Comparison of ENCODE assay signal across 8 cellular contexts in genomic region chr6:138772596-138773176, GRCh38. TPM values are rescaled to one million over a fixed set of nuclear protein-coding genes. Genes with fewer than 3 reads are reported as not detected.
DNase-seq lines count a peak whose midpoint lies in the region; ATAC-seq and TF ChIP-seq lines count a peak whose summit lies in the region.

No MANE protein-coding gene starts in this region.

- H3K36me3 ChIP-seq in HUES6 (ENCODE audit: control insufficient read depth, insufficient read depth, low read length) (no peaks in the 10 kb centered on the region), mesendoderm (ENCODE audit: control insufficient read depth, insufficient read depth, low read length) (no peaks in the 10 kb centered on the region)

- H3K4ac ChIP-seq in mesendoderm (ENCODE audit: low read depth, low read length): no peak overlapping the region

- DNase-seq in ELR (ENCODE audit: low read depth): peak; percentile 28
- DNase-seq in astrocyte of the spinal cord (ENCODE audit: low read depth, low spot score): no peak
- DNase-seq in mesendoderm: no peak
- no peak for DNase-seq in GM19238 (ENCODE audit: insufficient read length, low spot score)
- DNase-seq in GM20000 (ENCODE audit: low spot score): no peak
- no peak for DNase-seq in stimulated activated CD4-positive, alpha-beta T cell treated with anti-CD3 and anti-CD28 coated beads, Interleukin-12 subunit alpha, Interleukin-12 subunit beta, amount 100 ng/mL, for 4 hours

- no peak overlapping the region for H3K23ac ChIP-seq in mesendoderm (ENCODE audit: low read length)

- H3K79me2 ChIP-seq in mesendoderm (ENCODE audit: control insufficient read depth, insufficient read depth, low read length): no peaks in the 10 kb centered on the region

- ATAC-seq in GM18498 (IDR thresholded peaks at IDR 0.05; ENCODE audit: unreplicated experiment): no peak

- WGBS in mesendoderm (ENCODE audit: extremely low coverage, insufficient coverage, low lambda C conversion rate): no CpG with 5 or more reads among the region's 8 CpGs

- in situ Hi-C loops in astrocyte of the spinal cord (cut with HindIII; ENCODE audit: low sequenced_read_pairs): no loop called here

- H3K9me3 ChIP-seq in HUES6 (ENCODE audit: control insufficient read depth, insufficient read depth, low read depth, low read length): no peaks in the 10 kb centered on the region

- H3K4me1 ChIP-seq in HUES6 (ENCODE audit: control insufficient read depth, insufficient read depth, low read length) (peaks cover 3% of the 10 kb centered on the region; the same call in 1 of the 2 replicates), mesendoderm (ENCODE audit: control insufficient read depth, low read depth, low read length) (no peaks in the 10 kb centered on the region)

- H3K4me3 ChIP-seq in HUES6 (ENCODE audit: low read depth, low read length): peak overlapping the region; percentile 92
- H3K4me3 ChIP-seq in astrocyte of the spinal cord (ENCODE audit: low read depth, low read length): peak overlapping the region; percentile 67
- H3K4me3 ChIP-seq in mesendoderm (ENCODE audit: low read length): peak overlapping the region; percentile 63

- H2BK120ac ChIP-seq in mesendoderm (ENCODE audit: low read depth, low read length): no peak overlapping the region

- TF ChIP-seq CTCF in astrocyte of the spinal cord (IDR thresholded peaks at IDR 0.05; ENCODE audit: low read depth, low read length): no peak
- TF ChIP-seq CTCF in GM20000 (IDR thresholded peaks at IDR 0.05; ENCODE audit: extremely low read depth, missing control alignments): no peak

- H4K5ac ChIP-seq in mesendoderm (ENCODE audit: low read length): no peak overlapping the region

- peak overlapping the region; percentile 96 for H3K4me2 ChIP-seq in mesendoderm (ENCODE audit: low read length)

- H4K8ac ChIP-seq in mesendoderm (ENCODE audit: low read depth, low read length): no peak overlapping the region

- H3K9ac ChIP-seq in HUES6 (ENCODE audit: low read length) (peak overlapping the region; percentile 92), mesendoderm (ENCODE audit: low read length) (peak overlapping the region; percentile 74)

- H2BK15ac ChIP-seq in mesendoderm (replicated peaks; ENCODE audit: low read depth): no peak overlapping the region

- H2AK5ac ChIP-seq in mesendoderm (ENCODE audit: low read length): no peak overlapping the region

- no peaks in the 10 kb centered on the region for H3K79me1 ChIP-seq in mesendoderm (ENCODE audit: low read length)

- H2BK5ac ChIP-seq in mesendoderm (ENCODE audit: low read length): no peak overlapping the region

- H3K27ac ChIP-seq in HUES6 (ENCODE audit: low read depth, low read length) (peak overlapping the region; percentile 17; the same call in 1 of the 2 replicates), mesendoderm (ENCODE audit: low read depth, low read length) (no peak overlapping the region)

- H3K18ac ChIP-seq in mesendoderm (ENCODE audit: low read length): no peak overlapping the region

- H3K27me3 ChIP-seq in HUES6 (ENCODE audit: control insufficient read depth, insufficient read depth, low read length): no peaks in the 10 kb centered on the region
- H3K27me3 ChIP-seq in mesendoderm (ENCODE audit: insufficient read depth, low read length, poor library complexity): no peaks in the 10 kb centered on the region

- peak overlapping the region; percentile 89 for H3K56ac ChIP-seq in mesendoderm (ENCODE audit: low read length)

RNA-seq across cellular contexts. Expression of gene CCDC28A, which starts 0.9 kb away (rescaled TPM):
- 9.8 TPM for polyA plus RNA-seq in mesendoderm (2013, experiment 1 of 2)
- polyA plus RNA-seq in mesendoderm (2013, experiment 2 of 2): 10.0 TPM

RNA-seq across cellular contexts. Expression of gene ECT2L, which starts 23.2 kb away (rescaled TPM):
- not detected for polyA plus RNA-seq in mesendoderm (2013, experiment 1 of 2)
- not detected for polyA plus RNA-seq in mesendoderm (2013, experiment 2 of 2)
